1 cellular context compared by ENCODE assay signal in the genomic region with DNA sequence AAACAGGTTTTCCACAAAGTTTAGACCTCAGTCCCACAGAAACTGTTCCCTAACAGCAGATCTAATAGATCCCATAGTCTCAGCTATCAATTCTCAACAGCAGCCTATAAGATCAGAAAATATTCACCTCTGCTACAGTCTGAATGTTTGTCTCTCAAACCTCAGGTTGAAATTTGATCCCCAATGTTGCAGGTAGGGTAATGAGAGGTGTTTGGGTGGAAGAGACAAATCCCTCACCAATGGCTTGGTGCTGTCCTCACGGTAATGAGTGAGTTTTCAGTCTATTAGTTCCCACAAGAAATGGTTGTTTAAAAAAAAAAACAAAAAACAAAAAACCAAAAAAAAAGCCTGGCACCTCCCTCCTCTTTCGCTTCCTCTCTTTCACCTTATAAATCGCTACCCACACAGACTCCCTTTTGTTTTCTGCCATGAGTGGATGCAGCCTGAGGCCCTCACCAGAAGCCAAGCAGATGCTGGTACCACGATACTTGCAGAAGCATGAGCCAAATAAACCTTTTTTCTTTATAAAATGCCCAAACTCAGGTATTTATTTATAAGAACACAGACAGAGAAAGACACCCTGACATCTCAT.
TF ChIP-seq lines count a peak whose summit lies in the region.

No MANE protein-coding gene starts in this region.

TF ChIP-seq in H1, 55 proteins besides CTCF, POLR2A, EP300 and RAD21:
- TF ChIP-seq KDM4A (IDR thresholded peaks at IDR 0.05; ENCODE audit: low read depth, low read length, severe bottlenecking) (no peak), SUZ12 (IDR thresholded peaks at IDR 0.05; ENCODE audit: low read length) (no peak), KDM1A (IDR thresholded peaks at IDR 0.05; ENCODE audit: borderline replicate concordance, low read length) (no peak), EGR1 (IDR thresholded peaks at IDR 0.05; ENCODE audit: borderline replicate concordance, low read depth, low read length) (no peak), YY1 (IDR thresholded peaks at IDR 0.05; ENCODE audit: low read depth, low read length) (no peak), RFX5 (IDR thresholded peaks at IDR 0.05; ENCODE audit: borderline replicate concordance, low read depth, low read length) (no peak), GTF2F1 (IDR thresholded peaks at IDR 0.05; ENCODE audit: borderline replicate concordance, low read depth, low read length) (no peak), TAF7 (optimal IDR thresholded peaks at IDR 0.05; ENCODE audit: borderline replicate concordance, low read depth, low read length) (no peak), CBX8 (IDR thresholded peaks at IDR 0.05; ENCODE audit: borderline replicate concordance, low read depth, low read length) (no peak)
